In genomic region chr3:128197855-128198254, GRCh38 we compare ENCODE assay signal across 16 cellular contexts. TPM values are rescaled to one million over a fixed set of nuclear protein-coding genes. Genes with fewer than 3 reads are reported as not detected.
DNase-seq lines count a peak whose midpoint lies in the region; ATAC-seq and TF ChIP-seq lines count a peak whose summit lies in the region.
"Had no signal": no experiment of that assay in that cellular context is flagged by ENCODE, and none has a peak within 500 bp of the region (broad histone marks: within the 10 kb centered on the region; RNA-seq: fewer than 3 reads in every experiment).

No MANE protein-coding gene starts in this region.

- WGBS in mesendoderm (ENCODE audit: extremely low coverage, insufficient coverage, low lambda C conversion rate): no CpG with 5 or more reads among the region's 7 CpGs
- WGBS in psoas muscle, 3 donors: 41 to 69% (median 44%) methylated on average over 7 of the region's 7 CpGs

- peak; percentile 59 for DNase-seq in NCI-H82 (lab: John Stamatoyannopoulos, UW)
- no peak for DNase-seq in NCI-H82 treated with DMSO at 0.1 percent for 48 hours (lab: John Stamatoyannopoulos, UW; ENCODE audit: unreplicated experiment)
- DNase-seq in SK-MEL-5 (ENCODE audit: low read depth, low spot score): peak; percentile 83
- DNase-seq in mesendoderm: no peak
- DNase-seq in psoas muscle: no peak
- no peak for DNase-seq in HEK293T (ENCODE audit: extremely low spot score)
- no peak for DNase-seq in H7
- DNase-seq: BE2C, DMS 273 treated with DMSO at 0.1 percent for 48 hours, EL, NCI-H1105, NCI-H1694 treated with DMSO at 0.1 percent for 48 hours, NCI-H345 had no signal

- H4K8ac ChIP-seq in mesendoderm (ENCODE audit: low read depth, low read length): no peak overlapping the region

- no peak overlapping the region for H3K27ac ChIP-seq in mesendoderm (ENCODE audit: low read depth, low read length)
- peak overlapping the region; percentile 71 for H3K27ac ChIP-seq in psoas muscle
- H3K27ac ChIP-seq: 22Rv1, RWPE1 had no signal

- no peak overlapping the region for H3K23ac ChIP-seq in mesendoderm (ENCODE audit: low read length)

- H3K9me3 Mint-ChIP-seq in stimulated activated memory B cell treated with anti-CD40 and anti-IgM and Interleukin-4, amounts not matched to agents 10 μg/mL and 1 μg/mL and 100 μg/mL, for 72 hours: no peaks in the 10 kb centered on the region

- H3K4ac ChIP-seq in mesendoderm (ENCODE audit: low read depth, low read length): no peak overlapping the region

- CTCF ChIA-PET in HEK293T (lab: Yijun Ruan, JAX): no interaction called here

- H3K27ac Mint-ChIP-seq in stimulated activated memory B cell treated with anti-CD40 and anti-IgM and Interleukin-4, amounts not matched to agents 10 μg/mL and 1 μg/mL and 100 μg/mL, for 72 hours: no peak overlapping the region

- H3K18ac ChIP-seq in mesendoderm (ENCODE audit: low read length): peak overlapping the region; percentile 43

- no peak overlapping the region for H2BK5ac ChIP-seq in mesendoderm (ENCODE audit: low read length)

- H3K4me3 ChIP-seq in mesendoderm (ENCODE audit: low read length): no peak overlapping the region
- H3K4me3 ChIP-seq in psoas muscle: no peak overlapping the region
- H3K4me3 ChIP-seq in H7 (ENCODE audit: insufficient read depth, low read depth, low read length): no peak overlapping the region

- H3K56ac ChIP-seq in mesendoderm (ENCODE audit: low read length): no peak overlapping the region

- no peak overlapping the region for H2BK120ac ChIP-seq in mesendoderm (ENCODE audit: low read depth, low read length)

- H3K27me3 Mint-ChIP-seq in stimulated activated memory B cell treated with anti-CD40 and anti-IgM and Interleukin-4, amounts not matched to agents 10 μg/mL and 1 μg/mL and 100 μg/mL, for 72 hours: no peaks in the 10 kb centered on the region

- H3K4me1 Mint-ChIP-seq in stimulated activated memory B cell treated with anti-CD40 and anti-IgM and Interleukin-4, amounts not matched to agents 10 μg/mL and 1 μg/mL and 100 μg/mL, for 72 hours: no peaks in the 10 kb centered on the region

- H2AK5ac ChIP-seq in mesendoderm (ENCODE audit: low read length): no peak overlapping the region

- H3K27me3 ChIP-seq in mesendoderm (ENCODE audit: insufficient read depth, low read length, poor library complexity) (no peaks in the 10 kb centered on the region), psoas muscle (ENCODE audit: insufficient read depth in 3 of 3, low read length in 2 of 3) (no peaks in the 10 kb centered on the region), H7 (ENCODE audit: control insufficient read depth, insufficient read depth, low read length) (no peaks in the 10 kb centered on the region)
- H3K27me3 ChIP-seq: BE2C had no signal

- peak in 3 of 4 donors; percentile 41 to 68 (median 42) for ATAC-seq in psoas muscle
- ATAC-seq in stimulated activated memory B cell treated with anti-CD40 and anti-IgM and Interleukin-4, amounts not matched to agents 10 μg/mL and 1 μg/mL and 100 μg/mL, for 72 hours: no peak

- peaks cover 22% of the 10 kb centered on the region for H3K4me1 ChIP-seq in mesendoderm (ENCODE audit: control insufficient read depth, low read depth, low read length)
- H3K4me1 ChIP-seq in psoas muscle: peaks cover 7% of the 10 kb centered on the region

- H3K79me1 ChIP-seq in mesendoderm (ENCODE audit: low read length): no peaks in the 10 kb centered on the region

- in situ Hi-C loops in SK-MEL-5 (cut with HindIII; ENCODE audit: low pct_unique_long_range_greater_than_20kb, low sequenced_read_pairs): no loop called here

- no peak overlapping the region for H3K4me3 Mint-ChIP-seq in stimulated activated memory B cell treated with anti-CD40 and anti-IgM and Interleukin-4, amounts not matched to agents 10 μg/mL and 1 μg/mL and 100 μg/mL, for 72 hours

- no peaks in the 10 kb centered on the region for H3K79me2 ChIP-seq in mesendoderm (ENCODE audit: control insufficient read depth, insufficient read depth, low read length)

- peaks cover 35% of the 10 kb centered on the region for H3K36me3 Mint-ChIP-seq in stimulated activated memory B cell treated with anti-CD40 and anti-IgM and Interleukin-4, amounts not matched to agents 10 μg/mL and 1 μg/mL and 100 μg/mL, for 72 hours

- H3K9me3 ChIP-seq in psoas muscle: no peaks in the 10 kb centered on the region
- H3K9me3 ChIP-seq: BE2C had no signal

- no peak overlapping the region for H3K4me2 ChIP-seq in mesendoderm (ENCODE audit: low read length)

- intact Hi-C loops in psoas muscle (cut with DNase I): no loop called here

- H3K9ac ChIP-seq in mesendoderm (ENCODE audit: low read length): no peak overlapping the region

- POLR2A ChIA-PET in HEK293T (lab: Yijun Ruan, JAX): interaction anchor here (0.7 kb wide), 1 partner anchor 200 kb away, joined by 3 read pairs; no protein-coding TSS in a partner anchor

- no peak for TF ChIP-seq CTCF in psoas muscle (IDR thresholded peaks at IDR 0.05)

- H3K36me3 ChIP-seq in mesendoderm (ENCODE audit: control insufficient read depth, insufficient read depth, low read length): no peaks in the 10 kb centered on the region
- H3K36me3 ChIP-seq in psoas muscle (ENCODE audit: insufficient read depth in 1 of 2, low read depth in 1 of 2): no peaks in the 10 kb centered on the region
- no peaks in the 10 kb centered on the region for H3K36me3 ChIP-seq in H7 (replicated peaks; ENCODE audit: control insufficient read depth, insufficient read depth, low read length)
- H3K36me3 ChIP-seq: BE2C had no signal

- no peak overlapping the region for H2BK15ac ChIP-seq in mesendoderm (replicated peaks; ENCODE audit: low read depth)

- H4K5ac ChIP-seq in mesendoderm (ENCODE audit: low read length): no peak overlapping the region

TF ChIP-seq in HEK293T, 16 proteins besides CTCF, POLR2A, EP300 and RAD21:
- TF ChIP-seq L3MBTL2 (conservative IDR thresholded peaks at IDR 0.05) (no peak), PKNOX1 (IDR thresholded peaks at IDR 0.05) (no peak), NFRKB (IDR thresholded peaks at IDR 0.05) (no peak), FOXM1 (IDR thresholded peaks at IDR 0.05; ENCODE audit: borderline replicate concordance) (no peak)

RNA-seq across cellular contexts. Expression of gene EEFSEC, which starts 44.6 kb away (rescaled TPM):
- total RNA-seq in SK-MEL-5 (2014; rRNA removed; shearing (Covaris generic)): 2.4 and 3.8 TPM in 2 replicates
- polyA plus RNA-seq in SK-MEL-5 (2015; cell fraction: cytosol; rRNA removed): 19.5 and 22.6 TPM in 2 replicates
- 16.8 and 32.9 TPM in 2 replicates for polyA plus RNA-seq in SK-MEL-5 (2015; cell fraction: nucleus; rRNA removed)
- polyA plus RNA-seq in mesendoderm (2013, experiment 1 of 2): 8.1 TPM
- 8.9 TPM for polyA plus RNA-seq in mesendoderm (2013, experiment 2 of 2)
- total RNA-seq in psoas muscle: 10 to 100 TPM; 13.3 to 18.9 (median 17.2) TPM
- polyA plus RNA-seq in psoas muscle: 10 to 100 TPM; 10.7 to 14.0 (median 12.5) TPM
- 7.4 and 8.1 TPM in 2 replicates for total RNA-seq in H7 (2014; rRNA removed; shearing (Covaris generic))

Comparison
In these comparisons a context has a peak if more than half of its experiments do, and no peak if none do; other contexts are left out.
1. DNase-seq: peak in NCI-H82 (single experiment) and SK-MEL-5 (single experiment); none in NCI-H82 treated with DMSO at 0.1 percent for 48 hours (single experiment), mesendoderm (single experiment), psoas muscle (0 of 2), HEK293T (single experiment) and H7 (single experiment).